ENCODE assay signal across 8 cellular contexts in genomic region chr10:69961168-69961863, GRCh38.
A peak's percentile ranks its signal among the peaks of the same experiment; 100 is the strongest.
DNase-seq lines count a peak whose midpoint lies in the region; ATAC-seq, FAIRE-seq and TF ChIP-seq lines count a peak whose summit lies in the region.

No MANE protein-coding gene starts in this region.

- H2BK15ac ChIP-seq in H1 (ENCODE audit: low read length), result no peak overlapping the region

- no peaks in the 10 kb centered on the region for H3K79me2 ChIP-seq in H1 (ENCODE audit: control insufficient read depth in 1 of 2, insufficient read depth in 2 of 2, low read length in 2 of 2)

- H2AFZ ChIP-seq in H1 (ENCODE audit: low read length), result no peak overlapping the region

- H4K8ac ChIP-seq in H1 (ENCODE audit: extremely low read depth, insufficient read depth, low read length), result no peak overlapping the region

- ATAC-seq in GM19452 (IDR thresholded peaks at IDR 0.05; ENCODE audit: unreplicated experiment), result no peak

- H3K4me3 ChIP-seq in H1 (ENCODE audit: extremely low read depth in 1 of 4, insufficient read depth in 2 of 4, low read depth in 3 of 4, low read length in 4 of 4) (no peak overlapping the region), ovary (no peak overlapping the region)

- H3K4me3 Mint-ChIP-seq in neural crest cell, result no peak overlapping the region

- H3K27me3 Mint-ChIP-seq in neural crest cell (ENCODE audit: low read depth), result no peaks in the 10 kb centered on the region

- TF ChIP-seq RAD21 in H1 (IDR thresholded peaks at IDR 0.05 in 1 of 2, conservative IDR thresholded peaks at IDR 0.05 in 1 of 2; ENCODE audit: low read depth in 2 of 2, low read length in 2 of 2), result peak; percentile 22 to 38

- TF ChIP-seq EP300 in H1 (IDR thresholded peaks at IDR 0.05; ENCODE audit: borderline replicate concordance in 1 of 2, low read depth in 2 of 2, low read length in 2 of 2), result no peak
- no peak for TF ChIP-seq EP300 in ovary (IDR thresholded peaks at IDR 0.05)

- no peak for TF ChIP-seq POLR2A in H1 (IDR thresholded peaks at IDR 0.05; ENCODE audit: control extremely low read depth in 1 of 2, low read depth in 2 of 2, low read length in 2 of 2)
- TF ChIP-seq POLR2A in ovary (IDR thresholded peaks at IDR 0.05), result no peak

- H3K27ac ChIP-seq in H1 (ENCODE audit: low read depth, low read length) (no peak overlapping the region), ovary (no peak overlapping the region)

- no peak overlapping the region for H2BK20ac ChIP-seq in H1 (ENCODE audit: low read length)

- TF ChIP-seq CTCF in H1 (IDR thresholded peaks at IDR 0.05; ENCODE audit: control extremely low read depth in 1 of 3, insufficient read depth in 1 of 3, low read depth in 1 of 3, low read length in 3 of 3) (peak; percentile 45 to 64 (median 49)), neural crest cell (conservative IDR thresholded peaks at IDR 0.05) (peak; percentile 54), ovary (IDR thresholded peaks at IDR 0.05) (no peak)

- H4K91ac ChIP-seq in H1 (replicated peaks; ENCODE audit: insufficient read length, low read length), result no peak overlapping the region

- 0 out of 2 replicates have a peak overlapping the region, but pooled peaks have one; percentile 24 for H2BK5ac ChIP-seq in H1 (ENCODE audit: low read depth, low read length)

- no peaks in the 10 kb centered on the region for H3K4me1 Mint-ChIP-seq in neural crest cell

- H3K9me3 ChIP-seq in H1 (ENCODE audit: insufficient read depth in 2 of 2, low read depth in 1 of 2, low read length in 1 of 2) (no peaks in the 10 kb centered on the region), ovary (no peaks in the 10 kb centered on the region)

- in situ Hi-C loops in KBM-7 (cut with MboI; ENCODE audit: low pct_unique_long_range_greater_than_20kb, low sequenced_read_pairs), result no loop called here

- H2BK12ac ChIP-seq in H1 (ENCODE audit: low read depth, low read length), result no peak overlapping the region

- no peak overlapping the region for H3K4ac ChIP-seq in H1 (replicated peaks; ENCODE audit: insufficient read length, low read depth, low read length)

- H3K9ac ChIP-seq in H1 (replicated peaks in 1 of 4; ENCODE audit: extremely low read depth in 1 of 4, low read depth in 3 of 4, low read length in 3 of 4), result no peak overlapping the region

- H3K79me1 ChIP-seq in H1 (ENCODE audit: low read depth, low read length), result no peaks in the 10 kb centered on the region

- DNase-seq in ELF-1 (ENCODE audit: low read depth, low spot score) (peak; percentile 23), NAMALWA (ENCODE audit: low spot score) (peak; percentile 39), H1 (ENCODE audit: low read depth in 1 of 2, low spot score in 2 of 2) (peak in 1 of 2 experiments; percentile 60), neural crest cell (ENCODE audit: low read depth, low spot score) (peak; percentile 10), ovary (no peak), KBM-7 (no peak)
- DNase-seq in activated CD4-positive, alpha-beta T cell treated with anti-CD3 and anti-CD28 coated beads for 48 hours, result no peak

- no peak overlapping the region for H3K14ac ChIP-seq in H1 (ENCODE audit: insufficient read length)

- H3K18ac ChIP-seq in H1 (ENCODE audit: extremely low read depth, low read length), result no peak overlapping the region

- H3K23ac ChIP-seq in H1 (ENCODE audit: insufficient read length), result no peak overlapping the region

- H4K20me1 ChIP-seq in H1 (replicated peaks in 1 of 2; ENCODE audit: control insufficient read depth in 1 of 2, insufficient read depth in 2 of 2, low read length in 2 of 2), result no peaks in the 10 kb centered on the region

- H4K5ac ChIP-seq in H1 (ENCODE audit: insufficient read length, low read depth, low read length), result no peak overlapping the region

- peaks cover 3% of the 10 kb centered on the region for H3K9me3 Mint-ChIP-seq in neural crest cell

- H3K56ac ChIP-seq in H1 (replicated peaks; ENCODE audit: insufficient read length, low read depth, low read length), result no peak overlapping the region

- H3K36me3 ChIP-seq in H1 (ENCODE audit: control insufficient read depth in 2 of 4, insufficient read depth in 4 of 4, low read length in 3 of 4) (no peaks in the 10 kb centered on the region), ovary (no peaks in the 10 kb centered on the region)

- no peak overlapping the region for H2AK5ac ChIP-seq in H1 (ENCODE audit: low read depth, low read length)

- H3K23me2 ChIP-seq in H1 (ENCODE audit: low read depth, low read length), result no peaks in the 10 kb centered on the region

- H3K27ac Mint-ChIP-seq in neural crest cell (ENCODE audit: unreplicated experiment), result no peak overlapping the region

- POLR2A ChIA-PET in H1 (lab: Charles Lee; ENCODE audit: partially characterized antibody), result no interaction called here

- H2BK120ac ChIP-seq in H1 (replicated peaks; ENCODE audit: low read depth, low read length), result no peak overlapping the region

- H3K27me3 ChIP-seq in H1 (replicated peaks in 1 of 4; ENCODE audit: control insufficient read depth in 3 of 4, extremely low read depth in 1 of 4, insufficient read depth in 3 of 4, low read length in 3 of 4), result peaks cover 0 to 4% (median 1%) of the 10 kb centered on the region in 4 experiments; a peak in 1 of 7 replicates
- no peaks in the 10 kb centered on the region for H3K27me3 ChIP-seq in ovary

- H3K4me2 ChIP-seq in H1 (ENCODE audit: insufficient read depth in 1 of 2, low read depth in 2 of 2, low read length in 2 of 2), result no peak overlapping the region

- no peak for FAIRE-seq in H1 (lab: Jason Lieb, UNC)

- H3K36me3 Mint-ChIP-seq in neural crest cell (ENCODE audit: low read depth), result peaks cover 3% of the 10 kb centered on the region

- H3K4me1 ChIP-seq in H1 (replicated peaks in 1 of 4; ENCODE audit: control insufficient read depth in 3 of 4, insufficient read depth in 4 of 4, low read length in 3 of 4), result peaks cover 0 to 3% (median 0%) of the 10 kb centered on the region in 4 experiments; a peak in 1 of 7 replicates
- no peaks in the 10 kb centered on the region for H3K4me1 ChIP-seq in ovary (ENCODE audit: insufficient read depth)

- intact Hi-C loops in ovary (cut with DNase I), result no loop called here

- CTCF ChIA-PET in H1 (lab: Charles Lee; ENCODE audit: partially characterized antibody), result interaction anchor here (0.7 to 8.4 kb wide), 16 partner anchors 10 to 317 kb away, joined by 3 to 94 read pairs (median 4); partner anchors contain the start of gene TYSND1

- 83% methylated on average over 12 of the region's 12 CpGs; no CpG with 5 or more reads in 1 of the 2 experiments for WGBS in H1 (ENCODE audit: extremely low coverage in 1 of 2, insufficient coverage in 1 of 2, insufficient read length in 1 of 2, insufficient replicate concordance in 2 of 2, low coverage in 1 of 2, low lambda C conversion rate in 2 of 2, missing lambda C conversion rate in 1 of 2), 2 experiments
- WGBS in ovary, 3 donors, result 52 to 57% (median 54%) methylated on average over 12 of the region's 12 CpGs

TF ChIP-seq in H1, 55 proteins besides CTCF, POLR2A, EP300 and RAD21:
- TF ChIP-seq CHD2 (IDR thresholded peaks at IDR 0.05; ENCODE audit: low read length), result no peak
- no peak for TF ChIP-seq JUND (IDR thresholded peaks at IDR 0.05; ENCODE audit: low read length)
- no peak for TF ChIP-seq EGR1 (IDR thresholded peaks at IDR 0.05; ENCODE audit: borderline replicate concordance, low read depth, low read length)
- TF ChIP-seq TEAD4 (IDR thresholded peaks at IDR 0.05; ENCODE audit: low read depth, low read length), result no peak
- TF ChIP-seq SP4 (IDR thresholded peaks at IDR 0.05; ENCODE audit: low read length), result no peak
- no peak for TF ChIP-seq CBX5 (IDR thresholded peaks at IDR 0.05; ENCODE audit: low read depth, low read length)
- TF ChIP-seq JUN (IDR thresholded peaks at IDR 0.05; ENCODE audit: low read depth, low read length), result no peak
- TF ChIP-seq CHD1 (IDR thresholded peaks at IDR 0.05; ENCODE audit: low read depth, low read length), result no peak
- TF ChIP-seq KDM1A (IDR thresholded peaks at IDR 0.05; ENCODE audit: borderline replicate concordance, low read length), result no peak
- no peak for TF ChIP-seq RBBP5 (IDR thresholded peaks at IDR 0.05; ENCODE audit: borderline replicate concordance, low read depth, low read length)
- no peak for TF ChIP-seq HDAC6 (IDR thresholded peaks at IDR 0.05; ENCODE audit: low read depth, low read length)
- TF ChIP-seq SP1 (IDR thresholded peaks at IDR 0.05; ENCODE audit: low read depth, low read length), result no peak
- no peak for TF ChIP-seq SIX5 (IDR thresholded peaks at IDR 0.05; ENCODE audit: low read depth, low read length)
- no peak for TF ChIP-seq MAFK (IDR thresholded peaks at IDR 0.05; ENCODE audit: low read depth, low read length)
- TF ChIP-seq SP2 (IDR thresholded peaks at IDR 0.05; ENCODE audit: low read length), result no peak
- no peak for TF ChIP-seq PHF8 (conservative IDR thresholded peaks at IDR 0.05; ENCODE audit: low read depth, low read length)
- TF ChIP-seq KDM4A (IDR thresholded peaks at IDR 0.05; ENCODE audit: low read depth, low read length, severe bottlenecking), result no peak
- TF ChIP-seq SUZ12 (IDR thresholded peaks at IDR 0.05; ENCODE audit: low read length), result no peak

Comparison
In these comparisons a context has a peak if more than half of its experiments do, and no peak if none do; other contexts are left out.
1. DNase-seq: peak in ELF-1 (single experiment), NAMALWA (single experiment) and neural crest cell (single experiment); none in ovary (0 of 5), KBM-7 (single experiment) and activated CD4-positive, alpha-beta T cell treated with anti-CD3 and anti-CD28 coated beads for 48 hours (single experiment).
2. CTCF ChIP-seq: peak in H1 (3 of 3) and neural crest cell (single experiment); none in ovary (0 of 3).